1 cellular context compared by ENCODE assay signal in the genomic region with DNA sequence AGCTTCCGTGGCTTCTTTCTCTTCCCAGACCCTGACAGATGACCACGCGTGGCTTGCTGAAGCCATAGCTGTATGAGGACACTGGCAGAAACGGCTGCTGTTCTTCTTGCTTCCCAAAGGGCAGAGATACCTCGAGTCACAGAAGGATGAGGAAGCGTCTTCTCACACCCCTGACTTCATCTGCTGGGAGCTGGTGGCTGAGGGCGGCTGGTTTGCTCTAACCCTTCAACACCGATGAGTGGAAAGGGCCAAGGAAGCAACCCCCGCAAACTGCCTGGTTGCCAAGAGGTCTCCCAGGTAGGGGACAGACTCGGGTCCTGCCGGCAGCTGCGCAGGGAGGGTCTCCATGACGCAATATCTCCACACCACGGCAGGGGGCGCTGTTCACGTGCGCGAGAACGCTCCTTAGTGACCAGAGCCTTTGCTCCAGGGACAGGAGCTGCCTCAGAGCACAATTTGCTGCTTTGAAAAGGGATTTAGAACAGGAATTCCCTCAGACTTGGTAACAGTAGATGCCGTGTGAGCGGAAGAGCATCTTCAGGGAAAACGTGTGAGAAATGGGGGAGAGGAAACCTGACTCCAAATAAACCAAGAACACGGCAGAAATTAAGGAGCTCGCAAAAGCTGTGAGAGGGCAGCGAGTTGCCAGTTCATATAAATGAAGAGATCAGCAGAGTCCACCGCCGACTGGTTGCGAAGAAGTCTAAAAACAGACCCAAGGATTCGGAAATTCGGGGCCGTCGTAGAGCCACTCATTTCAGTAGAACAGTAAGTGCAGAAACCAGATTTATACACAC.
TF ChIP-seq lines count a peak whose summit lies in the region.

No MANE protein-coding gene starts in this region.

TF ChIP-seq in K562, 482 proteins besides CTCF, POLR2A, EP300 and RAD21 (continued from another document):
- TF ChIP-seq ZNF121 (CRISPR knock-in tag; conservative IDR thresholded peaks at IDR 0.05) (no peak), SOX6 (IDR thresholded peaks at IDR 0.05) (0 out of 2 replicates have a peak, but pooled peaks have one; percentile 14), MYNN (IDR thresholded peaks at IDR 0.05) (no peak), MYNN (CRISPR knock-in tag; IDR thresholded peaks at IDR 0.05) (no peak), TEAD1 (CRISPR knock-in tag; IDR thresholded peaks at IDR 0.05) (no peak), ZBTB7A (IDR thresholded peaks at IDR 0.05; ENCODE audit: borderline replicate concordance, control insufficient read depth, low read depth, low read length) (peak; percentile 47; the same call in 1 of the 2 replicates), PHB (CRISPR knock-in tag; IDR thresholded peaks at IDR 0.05) (0 out of 2 replicates have a peak, but pooled peaks have one; percentile 58), ATF7 (IDR thresholded peaks at IDR 0.05) (peak; percentile 74), SMAD4 (CRISPR knock-in tag; conservative IDR thresholded peaks at IDR 0.05) (no peak), RBM22 (IDR thresholded peaks at IDR 0.05; ENCODE audit: low read depth, low read length, poor library complexity, severe bottlenecking) (no peak), ZC3H4 (CRISPR knock-in tag; IDR thresholded peaks at IDR 0.05; ENCODE audit: borderline replicate concordance) (no peak), ZZZ3 (IDR thresholded peaks at IDR 0.05) (no peak), BHLHE40 (IDR thresholded peaks at IDR 0.05; ENCODE audit: low read length) (peak; percentile 45), ZNF717 (CRISPR knock-in tag; IDR thresholded peaks at IDR 0.05) (no peak), STAG1 (CRISPR knock-in tag; IDR thresholded peaks at IDR 0.05; ENCODE audit: borderline replicate concordance) (peak; percentile 92; the same call in 1 of the 2 replicates), ZNF586 (CRISPR knock-in tag; conservative IDR thresholded peaks at IDR 0.05) (no peak), ZBTB8A (IDR thresholded peaks at IDR 0.05; ENCODE audit: partially characterized antibody) (no peak), RCOR1 (IDR thresholded peaks at IDR 0.05; ENCODE audit: borderline replicate concordance in 1 of 2, low read depth in 2 of 2, low read length in 2 of 2) (0 out of 4 replicates have a peak, but pooled peaks of 1 of the 2 experiments have one; percentile 25), NR2C1 (IDR thresholded peaks at IDR 0.05) (no peak), NR2C1 (tag; IDR thresholded peaks at IDR 0.05) (no peak), PRMT5 (CRISPR knock-in tag; IDR thresholded peaks at IDR 0.05) (no peak), ZSCAN32 (CRISPR knock-in tag; IDR thresholded peaks at IDR 0.05) (peak; percentile 71; the same call in 1 of the 2 replicates)
- TF ChIP-seq, protein P1, sequence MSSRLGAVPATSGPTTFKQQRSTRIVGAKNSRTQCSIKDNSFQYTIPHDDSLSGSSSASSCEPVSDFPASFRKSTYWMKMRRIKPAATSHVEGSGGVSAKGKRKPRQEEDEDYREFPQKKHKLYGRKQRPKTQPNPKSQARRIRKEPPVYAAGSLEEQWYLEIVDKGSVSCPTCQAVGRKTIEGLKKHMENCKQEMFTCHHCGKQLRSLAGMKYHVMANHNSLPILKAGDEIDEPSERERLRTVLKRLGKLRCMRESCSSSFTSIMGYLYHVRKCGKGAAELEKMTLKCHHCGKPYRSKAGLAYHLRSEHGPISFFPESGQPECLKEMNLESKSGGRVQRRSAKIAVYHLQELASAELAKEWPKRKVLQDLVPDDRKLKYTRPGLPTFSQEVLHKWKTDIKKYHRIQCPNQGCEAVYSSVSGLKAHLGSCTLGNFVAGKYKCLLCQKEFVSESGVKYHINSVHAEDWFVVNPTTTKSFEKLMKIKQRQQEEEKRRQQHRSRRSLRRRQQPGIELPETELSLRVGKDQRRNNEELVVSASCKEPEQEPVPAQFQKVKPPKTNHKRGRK (tag; IDR thresholded peaks at IDR 0.05), result 0 out of 2 replicates have a peak, but pooled peaks have one; percentile 26
- TF ChIP-seq, protein P2, sequence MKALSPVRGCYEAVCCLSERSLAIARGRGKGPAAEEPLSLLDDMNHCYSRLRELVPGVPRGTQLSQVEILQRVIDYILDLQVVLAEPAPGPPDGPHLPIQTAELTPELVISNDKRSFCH (CRISPR knock-in tag; IDR thresholded peaks at IDR 0.05), result no peak
- TF ChIP-seq, protein P2 (tag; IDR thresholded peaks at IDR 0.05), result no peak
- TF ChIP-seq, protein P3, sequence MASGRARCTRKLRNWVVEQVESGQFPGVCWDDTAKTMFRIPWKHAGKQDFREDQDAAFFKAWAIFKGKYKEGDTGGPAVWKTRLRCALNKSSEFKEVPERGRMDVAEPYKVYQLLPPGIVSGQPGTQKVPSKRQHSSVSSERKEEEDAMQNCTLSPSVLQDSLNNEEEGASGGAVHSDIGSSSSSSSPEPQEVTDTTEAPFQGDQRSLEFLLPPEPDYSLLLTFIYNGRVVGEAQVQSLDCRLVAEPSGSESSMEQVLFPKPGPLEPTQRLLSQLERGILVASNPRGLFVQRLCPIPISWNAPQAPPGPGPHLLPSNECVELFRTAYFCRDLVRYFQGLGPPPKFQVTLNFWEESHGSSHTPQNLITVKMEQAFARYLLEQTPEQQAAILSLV (tag; IDR thresholded peaks at IDR 0.05), result peak; percentile 72; the same call in 1 of the 2 replicates
- TF ChIP-seq, protein P4, sequence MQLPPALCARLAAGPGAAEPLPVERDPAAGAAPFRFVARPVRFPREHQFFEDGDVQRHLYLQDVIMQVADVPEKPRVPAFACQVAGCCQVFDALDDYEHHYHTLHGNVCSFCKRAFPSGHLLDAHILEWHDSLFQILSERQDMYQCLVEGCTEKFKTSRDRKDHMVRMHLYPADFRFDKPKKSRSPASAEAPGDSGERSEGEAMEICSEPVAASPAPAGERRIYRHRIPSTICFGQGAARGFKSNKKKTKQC (CRISPR knock-in tag; IDR thresholded peaks at IDR 0.05), result no peak
- TF ChIP-seq, protein P5, sequence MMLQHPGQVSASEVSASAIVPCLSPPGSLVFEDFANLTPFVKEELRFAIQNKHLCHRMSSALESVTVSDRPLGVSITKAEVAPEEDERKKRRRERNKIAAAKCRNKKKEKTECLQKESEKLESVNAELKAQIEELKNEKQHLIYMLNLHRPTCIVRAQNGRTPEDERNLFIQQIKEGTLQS (IDR thresholded peaks at IDR 0.05), result peak; percentile 95
- TF ChIP-seq, protein P5 (CRISPR knock-in tag; conservative IDR thresholded peaks at IDR 0.05), result no peak
- TF ChIP-seq, protein P6, sequence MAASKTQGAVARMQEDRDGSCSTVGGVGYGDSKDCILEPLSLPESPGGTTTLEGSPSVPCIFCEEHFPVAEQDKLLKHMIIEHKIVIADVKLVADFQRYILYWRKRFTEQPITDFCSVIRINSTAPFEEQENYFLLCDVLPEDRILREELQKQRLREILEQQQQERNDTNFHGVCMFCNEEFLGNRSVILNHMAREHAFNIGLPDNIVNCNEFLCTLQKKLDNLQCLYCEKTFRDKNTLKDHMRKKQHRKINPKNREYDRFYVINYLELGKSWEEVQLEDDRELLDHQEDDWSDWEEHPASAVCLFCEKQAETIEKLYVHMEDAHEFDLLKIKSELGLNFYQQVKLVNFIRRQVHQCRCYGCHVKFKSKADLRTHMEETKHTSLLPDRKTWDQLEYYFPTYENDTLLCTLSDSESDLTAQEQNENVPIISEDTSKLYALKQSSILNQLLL (CRISPR knock-in tag; IDR thresholded peaks at IDR 0.05; ENCODE audit: borderline replicate concordance), result no peak
- TF ChIP-seq, protein P7, sequence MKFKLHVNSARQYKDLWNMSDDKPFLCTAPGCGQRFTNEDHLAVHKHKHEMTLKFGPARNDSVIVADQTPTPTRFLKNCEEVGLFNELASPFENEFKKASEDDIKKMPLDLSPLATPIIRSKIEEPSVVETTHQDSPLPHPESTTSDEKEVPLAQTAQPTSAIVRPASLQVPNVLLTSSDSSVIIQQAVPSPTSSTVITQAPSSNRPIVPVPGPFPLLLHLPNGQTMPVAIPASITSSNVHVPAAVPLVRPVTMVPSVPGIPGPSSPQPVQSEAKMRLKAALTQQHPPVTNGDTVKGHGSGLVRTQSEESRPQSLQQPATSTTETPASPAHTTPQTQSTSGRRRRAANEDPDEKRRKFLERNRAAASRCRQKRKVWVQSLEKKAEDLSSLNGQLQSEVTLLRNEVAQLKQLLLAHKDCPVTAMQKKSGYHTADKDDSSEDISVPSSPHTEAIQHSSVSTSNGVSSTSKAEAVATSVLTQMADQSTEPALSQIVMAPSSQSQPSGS (CRISPR knock-in tag; IDR thresholded peaks at IDR 0.05), result no peak
- TF ChIP-seq, protein P8, sequence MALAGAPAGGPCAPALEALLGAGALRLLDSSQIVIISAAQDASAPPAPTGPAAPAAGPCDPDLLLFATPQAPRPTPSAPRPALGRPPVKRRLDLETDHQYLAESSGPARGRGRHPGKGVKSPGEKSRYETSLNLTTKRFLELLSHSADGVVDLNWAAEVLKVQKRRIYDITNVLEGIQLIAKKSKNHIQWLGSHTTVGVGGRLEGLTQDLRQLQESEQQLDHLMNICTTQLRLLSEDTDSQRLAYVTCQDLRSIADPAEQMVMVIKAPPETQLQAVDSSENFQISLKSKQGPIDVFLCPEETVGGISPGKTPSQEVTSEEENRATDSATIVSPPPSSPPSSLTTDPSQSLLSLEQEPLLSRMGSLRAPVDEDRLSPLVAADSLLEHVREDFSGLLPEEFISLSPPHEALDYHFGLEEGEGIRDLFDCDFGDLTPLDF (CRISPR knock-in tag; IDR thresholded peaks at IDR 0.05), result no peak
